In genomic region chr13:94925263-94925662, GRCh38 we compare ENCODE assay signal across 26 cellular contexts.
"Had no signal": no experiment of that assay in that cellular context is flagged by ENCODE, and none has a peak within 500 bp of the region (broad histone marks: within the 10 kb centered on the region; RNA-seq: fewer than 3 reads in every experiment).

No MANE protein-coding gene starts in this region.

- H3K27me3 ChIP-seq: stomach, suprapubic skin, testis, thyroid gland, tibial artery, tibial nerve, transverse colon, upper lobe of left lung, upper lobe of right lung, uterus, vagina had no signal

- H3K4me3 ChIP-seq: stomach, suprapubic skin, testis, thoracic aorta, thyroid gland, tibial artery, tibial nerve, transverse colon, upper lobe of left lung, upper lobe of right lung, uterus, vagina had no signal

- H3K9me3 ChIP-seq: stomach, suprapubic skin, testis, thoracic aorta, thyroid gland, tibial artery, tibial nerve, transverse colon, upper lobe of left lung, upper lobe of right lung, uterus, vagina had no signal

- H3K4me1 ChIP-seq: stomach, suprapubic skin, testis, thyroid gland, tibial artery, tibial nerve, transverse colon, upper lobe of left lung, upper lobe of right lung, uterus, vagina had no signal

- DNase-seq: stimulated activated CD4-positive, alpha-beta T cell treated with anti-CD3 and anti-CD28 coated beads, Interleukin-2, amount 100 ng/mL, for 48 hours; stimulated activated CD4-positive, alpha-beta T cell treated with anti-CD3 and anti-CD28 coated beads, Interleukin-4, amount 100 ng/mL, for 1 hour; stimulated activated CD4-positive, alpha-beta T cell treated with anti-CD3 and anti-CD28 coated beads, Interleukin-4, amount 100 ng/mL, for 24 hours; stimulated activated CD4-positive, alpha-beta T cell treated with anti-CD3 and anti-CD28 coated beads, Interleukin-4, amount 100 ng/mL, for 4 hours; stimulated activated CD8-positive, alpha-beta memory T cell treated with anti-CD3 and anti-CD28 coated beads, Interleukin-4, amount 100 ng/mL, for 48 hours; stimulated activated naive B cell treated with anti-CD40 and anti-IgM and Interleukin-4, amounts not matched to agents 10 μg/mL and 1 μg/mL and 100 μg/mL, for 72 hours; stimulated activated naive CD4-positive, alpha-beta T cell; stimulated activated naive CD4-positive, alpha-beta T cell treated with Interleukin-2 at 50 U/mL for 16 hours; stimulated activated naive CD8-positive, alpha-beta T cell treated with anti-CD3 and anti-CD28 coated beads, Interleukin-15, amount 100 ng/mL, for 72 hours; stimulated activated naive CD8-positive, alpha-beta T cell treated with anti-CD3 and anti-CD28 coated beads, Interleukin-15, Interleukin-2, amounts not matched to agents 100 U/mL and 50 U/mL, for 24 hours; stomach; substantia nigra; testis; thyroid gland; tibial artery; transverse colon; trophoblast cell; upper lobe of left lung; upper lobe of right lung; uterus had no signal

- ATAC-seq: stimulated activated effector memory CD8-positive, alpha-beta T cell treated with anti-CD3 and anti-CD28 coated beads, Interleukin-12 subunit alpha, Interleukin-12 subunit beta, amount 100 ng/mL, for 72 hours; stimulated activated memory B cell treated with anti-CD40 and anti-IgM and Interleukin-4, amounts not matched to agents 10 μg/mL and 1 μg/mL and 100 μg/mL, for 72 hours; stimulated activated naive B cell treated with anti-CD40 and anti-IgM and Interleukin-4, amounts not matched to agents 10 μg/mL and 1 μg/mL and 100 μg/mL, for 72 hours; stimulated activated naive CD8-positive, alpha-beta T cell treated with anti-CD3 and anti-CD28 coated beads, Interleukin-15, amount 100 ng/mL, for 72 hours; stimulated activated naive CD8-positive, alpha-beta T cell treated with anti-CD3 and anti-CD28 coated beads, Interleukin-15, Interleukin-2, amounts not matched to agents 100 U/mL and 50 U/mL, for 24 hours; upper lobe of right lung had no signal

- H3K36me3 ChIP-seq: stomach, suprapubic skin, thoracic aorta, thyroid gland, tibial artery, tibial nerve, transverse colon, upper lobe of left lung, upper lobe of right lung, uterus, vagina had no signal

- H3K27ac ChIP-seq: stomach, suprapubic skin, testis, thoracic aorta, thyroid gland, tibial artery, tibial nerve, transverse colon, upper lobe of left lung, upper lobe of right lung, uterus, vagina had no signal
